In the genomic region with DNA sequence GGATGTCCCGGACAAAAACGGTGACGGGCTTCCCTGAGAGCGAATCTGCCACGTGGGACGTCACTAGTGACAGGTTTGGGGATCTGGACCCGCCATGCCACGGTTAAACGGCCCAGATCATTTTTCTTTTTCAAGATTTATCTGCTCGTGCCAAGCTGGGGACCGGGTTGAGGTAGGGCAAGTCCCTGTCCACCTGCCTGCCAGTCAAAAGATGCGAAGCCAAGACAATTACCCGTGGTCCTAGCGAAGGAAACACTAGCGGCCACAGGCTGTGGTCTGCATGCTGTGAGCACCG, we compare ENCODE assay signal across 8 cellular contexts.
DNase-seq lines count a peak whose midpoint lies in the region; ATAC-seq and TF ChIP-seq lines count a peak whose summit lies in the region.

No MANE protein-coding gene starts in this region.

- no peak for TF ChIP-seq CTCF in HL-60 (IDR thresholded peaks at IDR 0.05; ENCODE audit: insufficient read depth, low read length)

- H3K27ac ChIP-seq in BLaER1 treated with 17β-estradiol and CSF1 and Interleukin-3, amounts not matched to agents 10 nM and 100 nM, result peak overlapping the region in 10 of 11 experiments; percentile 64 to 85 (median 77); a peak in 21 of 22 replicates
- H3K27ac ChIP-seq in HL-60 (replicated peaks) (no peak overlapping the region), muscle layer of duodenum (ENCODE audit: low read length) (peak overlapping the region; percentile 20)

- peaks cover 0 to 7% (median 0%) of the 10 kb centered on the region in 11 experiments; a peak in 3 of 22 replicates for H4K20me1 ChIP-seq in BLaER1 treated with 17β-estradiol and CSF1 and Interleukin-3, amounts not matched to agents 10 nM and 100 nM

- peak overlapping the region; percentile 70 to 85 (median 82) for H3K9ac ChIP-seq in BLaER1 treated with 17β-estradiol and CSF1 and Interleukin-3, amounts not matched to agents 10 nM and 100 nM

- no peak for DNase-seq in HL-60 (ENCODE audit: low read depth in 1 of 2, low spot score in 1 of 2)
- DNase-seq in cerebellar cortex (ENCODE audit: low spot score), result peak; percentile 11
- no peak for DNase-seq in HPDE6-E6E7 (ENCODE audit: extremely low spot score)
- DNase-seq in hepatic stellate cell (ENCODE audit: low spot score), result no peak

- H3K27me3 ChIP-seq in BLaER1 treated with 17β-estradiol and CSF1 and Interleukin-3, amounts not matched to agents 10 nM and 100 nM, result peaks cover 0 to 8% (median 0%) of the 10 kb centered on the region in 11 experiments; a peak in 2 of 22 replicates
- H3K27me3 ChIP-seq in HL-60 (ENCODE audit: insufficient read depth, poor library complexity, severe bottlenecking) (peaks cover 12% of the 10 kb centered on the region), muscle layer of duodenum (ENCODE audit: low read depth, low read length) (no peaks in the 10 kb centered on the region)

- H3K36me3 ChIP-seq in BLaER1 treated with 17β-estradiol and CSF1 and Interleukin-3, amounts not matched to agents 10 nM and 100 nM, result peaks cover 0 to 19% (median 16%) of the 10 kb centered on the region in 11 experiments; a peak in 19 of 22 replicates
- H3K36me3 ChIP-seq in muscle layer of duodenum (ENCODE audit: control insufficient read depth in 1 of 2, insufficient read depth in 2 of 2, low read length in 2 of 2), result no peaks in the 10 kb centered on the region

- H3K9me3 ChIP-seq in BLaER1 treated with 17β-estradiol and CSF1 and Interleukin-3, amounts not matched to agents 10 nM and 100 nM (replicated peaks in 1 of 11), result no peaks in the 10 kb centered on the region
- H3K9me3 ChIP-seq in muscle layer of duodenum (ENCODE audit: control insufficient read depth in 1 of 2, low read length in 2 of 2), result no peaks in the 10 kb centered on the region

- H3K4me2 ChIP-seq in BLaER1 treated with 17β-estradiol and CSF1 and Interleukin-3, amounts not matched to agents 10 nM and 100 nM, result peak overlapping the region; percentile 89 to 99 (median 97)

- peaks cover 33 to 68% (median 55%) of the 10 kb centered on the region in 10 experiments for H3K4me1 ChIP-seq in BLaER1 treated with 17β-estradiol and CSF1 and Interleukin-3, amounts not matched to agents 10 nM and 100 nM
- H3K4me1 ChIP-seq in muscle layer of duodenum (ENCODE audit: control insufficient read depth in 1 of 2, insufficient read depth in 2 of 2, low read length in 2 of 2), result peaks cover 0 to 17% of the 10 kb centered on the region in 2 donors

- H3K4me3 ChIP-seq in BLaER1 treated with 17β-estradiol and CSF1 and Interleukin-3, amounts not matched to agents 10 nM and 100 nM, result peak overlapping the region; percentile 62 to 82 (median 72)
- H3K4me3 ChIP-seq in HL-60 (replicated peaks; ENCODE audit: insufficient read depth, low read length) (peak overlapping the region; percentile 54), muscle layer of duodenum (ENCODE audit: low read depth in 1 of 2, low read length in 2 of 2) (peak overlapping the region; percentile 45 to 68)

- no peak for ATAC-seq in GM18873 (IDR thresholded peaks at IDR 0.05; ENCODE audit: low FRiP score, unreplicated experiment)
- ATAC-seq in HG02610 (IDR thresholded peaks at IDR 0.05; ENCODE audit: unreplicated experiment), result no peak
